In the genomic region with DNA sequence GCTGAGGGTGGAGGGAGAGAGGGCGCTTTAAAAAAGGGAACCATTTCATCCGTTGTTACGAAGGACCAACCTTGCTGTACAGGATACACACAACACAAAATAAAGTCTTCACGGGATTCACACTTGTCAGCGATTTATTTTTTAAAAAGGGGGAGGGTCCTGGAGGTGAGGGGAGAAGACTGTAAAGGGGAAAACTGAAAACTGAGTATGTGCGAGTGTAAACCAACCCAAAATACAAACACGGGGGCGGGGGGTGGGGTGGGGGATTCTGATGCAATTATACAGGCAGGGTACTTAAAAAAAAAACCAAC, we compare ENCODE assay signal across 1 cellular context.
TF ChIP-seq lines count a peak whose summit lies in the region.

No MANE protein-coding gene starts in this region.

TF ChIP-seq in HCT116, 20 proteins besides CTCF, POLR2A, EP300 and RAD21 (continued from another document):
- TF ChIP-seq ZBTB33 (IDR thresholded peaks at IDR 0.05; ENCODE audit: extremely low read depth, insufficient replicate concordance, low read length) (no peak), YY1 (IDR thresholded peaks at IDR 0.05; ENCODE audit: extremely low read depth, insufficient replicate concordance, low read depth, low read length) (no peak), SP1 (IDR thresholded peaks at IDR 0.05; ENCODE audit: low read depth) (no peak)
- TF ChIP-seq, protein P1, sequence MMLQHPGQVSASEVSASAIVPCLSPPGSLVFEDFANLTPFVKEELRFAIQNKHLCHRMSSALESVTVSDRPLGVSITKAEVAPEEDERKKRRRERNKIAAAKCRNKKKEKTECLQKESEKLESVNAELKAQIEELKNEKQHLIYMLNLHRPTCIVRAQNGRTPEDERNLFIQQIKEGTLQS (IDR thresholded peaks at IDR 0.05), result no peak
